ENCODE assay signal across 8 cellular contexts in genomic region chrX:68822641-68823410, GRCh38. TPM values are rescaled to one million over a fixed set of nuclear protein-coding genes. Genes with fewer than 3 reads are reported as not detected.
DNase-seq lines count a peak whose midpoint lies in the region; ATAC-seq, FAIRE-seq and TF ChIP-seq lines count a peak whose summit lies in the region.

No MANE protein-coding gene starts in this region.

- ATAC-seq in HG02759 (IDR thresholded peaks at IDR 0.05; ENCODE audit: unreplicated experiment) (peak; percentile 82), GM18870 (IDR thresholded peaks at IDR 0.05; ENCODE audit: unreplicated experiment) (no peak)
- peak; percentile 50 to 60 for ATAC-seq in naive thymus-derived CD8-positive, alpha-beta T cell

- no peak for FAIRE-seq in RCC 7860 (lab: Jason Lieb, UNC)

- H3K4me3 ChIP-seq in epithelial cell of proximal tubule (ENCODE audit: low read depth, low read length) = no peak overlapping the region

- POLR2A ChIA-PET in naive thymus-derived CD8-positive, alpha-beta T cell (lab: Charles Lee) = no interaction called here

- DNase-seq in SHP77 (lab: John Stamatoyannopoulos, UW) = peak; percentile 13 to 28
- DNase-seq in SHP77 treated with DMSO at 0.1 percent for 48 hours (lab: John Stamatoyannopoulos, UW) = no peak
- DNase-seq in RCC 7860 (ENCODE audit: low spot score) = peak; percentile 34
- no peak for DNase-seq in epithelial cell of proximal tubule (ENCODE audit: low read depth)
- DNase-seq in naive thymus-derived CD8-positive, alpha-beta T cell = no peak
- no peak for DNase-seq in activated gamma-delta T cell (lab: John Stamatoyannopoulos, UW)

- no peak overlapping the region for H3K4me3 Mint-ChIP-seq in naive thymus-derived CD8-positive, alpha-beta T cell

- peaks cover 0 to 10% (median under 1%) of the 10 kb centered on the region in 4 donors for H3K4me1 Mint-ChIP-seq in naive thymus-derived CD8-positive, alpha-beta T cell

- H3K27ac Mint-ChIP-seq in naive thymus-derived CD8-positive, alpha-beta T cell = no peak overlapping the region

- peaks cover 0 to 1% (median 0%) of the 10 kb centered on the region in 5 donors for H3K27me3 Mint-ChIP-seq in naive thymus-derived CD8-positive, alpha-beta T cell

- H3K9me3 Mint-ChIP-seq in naive thymus-derived CD8-positive, alpha-beta T cell = no peaks in the 10 kb centered on the region

- H3K36me3 Mint-ChIP-seq in naive thymus-derived CD8-positive, alpha-beta T cell = no peaks in the 10 kb centered on the region

- peak; percentile 70 for TF ChIP-seq CTCF in epithelial cell of proximal tubule (conservative IDR thresholded peaks at IDR 0.05; ENCODE audit: low read depth, low read length)

RNA-seq across cellular contexts. Expression of gene EFNB1, which starts 6.0 kb away (rescaled TPM):
- 23.7 and 44.1 TPM in 2 replicates for total RNA-seq in epithelial cell of proximal tubule
- total RNA-seq in naive thymus-derived CD8-positive, alpha-beta T cell = 1 to 10 TPM; 3.8 to 4.3 TPM
- 1 to 10 TPM; 2.8 to 3.6 (median 3.2) TPM for polyA plus RNA-seq in naive thymus-derived CD8-positive, alpha-beta T cell

Comparison
In these comparisons a context has a peak if more than half of its experiments do, and no peak if none do; other contexts are left out.
1. DNase-seq: peak in SHP77 (2 of 2) and RCC 7860 (single experiment); none in SHP77 treated with DMSO at 0.1 percent for 48 hours (single experiment), epithelial cell of proximal tubule (single experiment), naive thymus-derived CD8-positive, alpha-beta T cell (0 of 10) and activated gamma-delta T cell (single experiment).